In genomic region chr2:95159690-95160449, GRCh38 we compare ENCODE assay signal across 8 cellular contexts. TPM values are rescaled to one million over a fixed set of nuclear protein-coding genes. Genes with fewer than 3 reads are reported as not detected.
DNase-seq lines count a peak whose midpoint lies in the region; ATAC-seq, FAIRE-seq and TF ChIP-seq lines count a peak whose summit lies in the region.

ZNF514 (minus strand) TSS chr2:95159848; CDS start chr2:95153253, 6,595 bp downstream.

- WGBS in small intestine, 3 donors = 6 to 10% (median 9%) methylated on average over 46 to 64 of the region's 64 CpGs

- H3K36me3 ChIP-seq in bronchial epithelial cell (ENCODE audit: control insufficient read depth, insufficient read depth, low read length) = peaks cover 4% of the 10 kb centered on the region
- no peaks in the 10 kb centered on the region for H3K36me3 ChIP-seq in small intestine (ENCODE audit: control insufficient read depth in 2 of 2, insufficient read depth in 2 of 2, low read length in 2 of 2)

- H3K9me3 ChIP-seq in small intestine (ENCODE audit: control insufficient read depth, low read depth) = no peaks in the 10 kb centered on the region

- ATAC-seq in GM18511 (IDR thresholded peaks at IDR 0.05; ENCODE audit: unreplicated experiment) = peak; percentile 93
- ATAC-seq in HG02870 (IDR thresholded peaks at IDR 0.05; ENCODE audit: unreplicated experiment) = peak; percentile 86

- no peak for FAIRE-seq in bronchial epithelial cell (lab: Jason Lieb, UNC)
- no peak for FAIRE-seq in small intestine (lab: Jason Lieb, UNC)

- peak; percentile 41 to 66 for DNase-seq in NCI-H1930 (lab: John Stamatoyannopoulos, UW)
- peak; percentile 46 for DNase-seq in bronchial epithelial cell (ENCODE audit: low read depth)
- peak; percentile 73 for DNase-seq in inferior parietal cortex (ENCODE audit: extremely low spot score)
- peak; percentile 67 for DNase-seq in small intestine
- no peak for DNase-seq in A172 (ENCODE audit: low spot score)

- H3K27ac ChIP-seq in small intestine (ENCODE audit: low read depth in 1 of 2, low read length in 1 of 2) = peak within 1 kb of the TSS; percentile 5 to 77

- TF ChIP-seq CTCF in WI38 (IDR thresholded peaks at IDR 0.05; ENCODE audit: low read depth, low read length) (no peak), bronchial epithelial cell (IDR thresholded peaks at IDR 0.05; ENCODE audit: insufficient read depth, low read length, severe bottlenecking) (no peak)

- H3K4me3 ChIP-seq in WI38 (ENCODE audit: low read depth, low read length) (peak within 1 kb of the TSS; percentile 72), bronchial epithelial cell (ENCODE audit: low read depth, low read length) (peak within 1 kb of the TSS; percentile 61), small intestine (ENCODE audit: low read depth in 1 of 2, low read length in 2 of 2) (peak within 1 kb of the TSS; percentile 70 to 80)

- H3K27me3 ChIP-seq in bronchial epithelial cell (ENCODE audit: control insufficient read depth, insufficient read depth, low read length) = no peaks in the 10 kb centered on the region
- no peaks in the 10 kb centered on the region for H3K27me3 ChIP-seq in small intestine (ENCODE audit: control insufficient read depth in 2 of 2, insufficient read depth in 2 of 2, low read length in 2 of 2)

- no peaks in the 10 kb centered on the region for H3K4me1 ChIP-seq in small intestine (ENCODE audit: control insufficient read depth in 2 of 2, insufficient read depth in 1 of 2, low read depth in 1 of 2, low read length in 1 of 2)

RNA-seq across cellular contexts. Expression of gene ZNF514, which starts in this region (rescaled TPM):
- 12.5 and 13.2 TPM in 2 replicates for total RNA-seq in bronchial epithelial cell
- 1 to 10 TPM; 3.8 to 8.5 (median 6.1) TPM for polyA plus RNA-seq in small intestine
- total RNA-seq in A172 (2014; rRNA removed; shearing (Covaris generic)) = 3.3 and 8.2 TPM in 2 replicates
